10 cellular contexts compared by ENCODE assay signal in genomic region chr1:155971910-155972809, GRCh38. TPM values are rescaled to one million over a fixed set of nuclear protein-coding genes. Genes with fewer than 3 reads are reported as not detected.
DNase-seq lines count a peak whose midpoint lies in the region; ATAC-seq and TF ChIP-seq lines count a peak whose summit lies in the region.
"Had no signal": no experiment of that assay in that cellular context is flagged by ENCODE, and none has a peak within 500 bp of the region (broad histone marks: within the 10 kb centered on the region; RNA-seq: fewer than 3 reads in every experiment).

No MANE protein-coding gene starts in this region.

- CTCF ChIA-PET in activated CD4-positive, alpha-beta memory T cell treated with anti-CD3 and anti-CD28 coated beads for 36 hours (lab: Charles Lee): interaction anchor here (1.6 to 2.7 kb wide), 3 partner anchors 18 to 94 kb away, joined by 3 to 8 read pairs (median 7); no protein-coding TSS in a partner anchor

- intact Hi-C loops in activated CD4-positive, alpha-beta memory T cell treated with anti-CD3 and anti-CD28 coated beads for 36 hours (cut with micrococcal nuclease): no loop called here
- intact Hi-C loops in head of caudate nucleus (cut with DNase I): loop anchor here (5.0 kb wide), 1 partner anchor 115 kb away; the partner anchor contains the start of genes GON4L and SYT11

- no peaks in the 10 kb centered on the region for H3K27me3 Mint-ChIP-seq in activated CD4-positive, alpha-beta memory T cell treated with anti-CD3 and anti-CD28 coated beads for 36 hours
- no peaks in the 10 kb centered on the region for H3K27me3 Mint-ChIP-seq in type B pancreatic cell

- H3K36me3 ChIP-seq in H7 (replicated peaks; ENCODE audit: control insufficient read depth, insufficient read depth, low read length): peaks cover 4% of the 10 kb centered on the region

- DNase-seq in H7 (peak; percentile 43), head of caudate nucleus (peak in 40 of 42 donors; percentile 56 to 89 (median 77)), type B pancreatic cell (ENCODE audit: extremely low spot score, unreplicated experiment) (no peak), 8988T (no peak), RPMI8226 (no peak)
- DNase-seq in activated CD4-positive, alpha-beta memory T cell treated with anti-CD3 and anti-CD28 coated beads for 36 hours: no peak
- DNase-seq: NCI-H774 had no signal

- H3K36me3 Mint-ChIP-seq in activated CD4-positive, alpha-beta memory T cell treated with anti-CD3 and anti-CD28 coated beads for 36 hours: peaks cover 57% of the 10 kb centered on the region
- no peaks in the 10 kb centered on the region for H3K36me3 Mint-ChIP-seq in type B pancreatic cell

- H3K9me3 Mint-ChIP-seq in activated CD4-positive, alpha-beta memory T cell treated with anti-CD3 and anti-CD28 coated beads for 36 hours: no peaks in the 10 kb centered on the region
- H3K9me3 Mint-ChIP-seq in type B pancreatic cell: no peaks in the 10 kb centered on the region

- peak overlapping the region; percentile 27 for H3K4me3 Mint-ChIP-seq in activated CD4-positive, alpha-beta memory T cell treated with anti-CD3 and anti-CD28 coated beads for 36 hours
- H3K4me3 Mint-ChIP-seq in type B pancreatic cell: no peak overlapping the region

- peak overlapping the region in 14 of 21 experiments; percentile 1 to 80 (median 48) for H3K27ac ChIP-seq in skin epidermis

- H3K4me1 Mint-ChIP-seq in activated CD4-positive, alpha-beta memory T cell treated with anti-CD3 and anti-CD28 coated beads for 36 hours (ENCODE audit: low read depth): peaks cover 88% of the 10 kb centered on the region
- H3K4me1 Mint-ChIP-seq in type B pancreatic cell (ENCODE audit: unreplicated experiment): peaks cover 81% of the 10 kb centered on the region

- POLR2A ChIA-PET in activated CD4-positive, alpha-beta memory T cell treated with anti-CD3 and anti-CD28 coated beads for 36 hours (lab: Charles Lee): no interaction called here

- TF ChIP-seq CTCF in type B pancreatic cell (conservative IDR thresholded peaks at IDR 0.05): no peak

- no peaks in the 10 kb centered on the region for H3K27me3 ChIP-seq in H7 (ENCODE audit: control insufficient read depth, insufficient read depth, low read length)

- peak overlapping the region; percentile 87 for H3K27ac Mint-ChIP-seq in activated CD4-positive, alpha-beta memory T cell treated with anti-CD3 and anti-CD28 coated beads for 36 hours
- H3K27ac Mint-ChIP-seq in type B pancreatic cell: no peak overlapping the region

- H3K4me3 ChIP-seq in H7 (ENCODE audit: insufficient read depth, low read depth, low read length) (no peak overlapping the region), skin epidermis (no peak overlapping the region)

- no peak for ATAC-seq in HG03045 (IDR thresholded peaks at IDR 0.05; ENCODE audit: unreplicated experiment)

RNA-seq across cellular contexts. Expression of gene ARHGEF2, which starts 6.2 kb away (rescaled TPM):
- 97.1 and 104 TPM in 2 replicates for total RNA-seq in H7 (2014; rRNA removed; shearing (Covaris generic))
- 100 to 1,000 TPM; 165 to 174 TPM for total RNA-seq in activated CD4-positive, alpha-beta memory T cell treated with anti-CD3 and anti-CD28 coated beads for 36 hours
- total RNA-seq in type B pancreatic cell (ENCODE audit: low replicate concordance): 46.4 and 80.6 TPM in 2 replicates

RNA-seq across cellular contexts. Expression of gene RXFP4, which starts 30.7 kb away (rescaled TPM):
- total RNA-seq in H7 (2014; rRNA removed; shearing (Covaris generic)): not detected in 2 replicates
- total RNA-seq in activated CD4-positive, alpha-beta memory T cell treated with anti-CD3 and anti-CD28 coated beads for 36 hours: not detected
- not detected in 2 replicates for total RNA-seq in type B pancreatic cell (ENCODE audit: low replicate concordance)
- total RNA-seq: mesenteric fat pad had no signal

RNA-seq across cellular contexts. Expression of gene KHDC4, which starts 37.9 kb away (rescaled TPM):
- 58.4 and 78.1 TPM in 2 replicates for total RNA-seq in H7 (2014; rRNA removed; shearing (Covaris generic))
- 10 to 100 TPM; 66.1 to 70.2 TPM for total RNA-seq in activated CD4-positive, alpha-beta memory T cell treated with anti-CD3 and anti-CD28 coated beads for 36 hours
- total RNA-seq in type B pancreatic cell (ENCODE audit: low replicate concordance): 42.5 and 57.8 TPM in 2 replicates

RNA-seq across cellular contexts. Expression of gene SSR2, which starts 48.6 kb away (rescaled TPM):
- total RNA-seq in H7 (2014; rRNA removed; shearing (Covaris generic)): 427 and 445 TPM in 2 replicates
- 100 to 1,000 TPM; 171 to 175 TPM for total RNA-seq in activated CD4-positive, alpha-beta memory T cell treated with anti-CD3 and anti-CD28 coated beads for 36 hours
- 223 and 248 TPM in 2 replicates for total RNA-seq in type B pancreatic cell (ENCODE audit: low replicate concordance)

Comparison
In these comparisons a context has a peak if more than half of its experiments do, and no peak if none do; other contexts are left out.
1. DNase-seq: peak in H7 (single experiment) and head of caudate nucleus (40 of 42); none in activated CD4-positive, alpha-beta memory T cell treated with anti-CD3 and anti-CD28 coated beads for 36 hours (single experiment), type B pancreatic cell (single experiment), 8988T (single experiment) and RPMI8226 (single experiment).